Comparison of ENCODE assay signal across 19 cellular contexts in the genomic region with DNA sequence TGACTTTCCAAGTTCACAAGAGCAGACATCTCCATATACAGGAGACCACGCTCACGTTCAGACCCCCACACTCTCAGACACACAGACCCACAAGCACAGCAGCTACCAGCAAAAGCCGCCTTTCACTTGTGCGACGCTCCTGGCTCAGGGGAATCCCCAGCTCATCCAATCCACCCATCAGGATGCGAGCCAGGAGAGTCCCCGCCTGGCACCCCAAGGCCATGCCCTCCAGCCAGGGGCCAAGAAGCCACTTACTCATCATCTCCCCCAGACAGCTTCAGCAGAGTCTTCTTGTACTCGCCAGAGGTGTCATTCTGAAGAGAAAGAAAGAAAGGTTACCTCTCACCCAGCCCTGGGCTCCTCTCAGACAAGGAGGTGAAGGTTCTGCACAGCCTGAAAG. TPM values are rescaled to one million over a fixed set of nuclear protein-coding genes. Genes with fewer than 3 reads are reported as not detected.
DNase-seq lines count a peak whose midpoint lies in the region; ATAC-seq and TF ChIP-seq lines count a peak whose summit lies in the region.
"Had no signal": no experiment of that assay in that cellular context is flagged by ENCODE, and none has a peak within 500 bp of the region (broad histone marks: within the 10 kb centered on the region; RNA-seq: fewer than 3 reads in every experiment).

No MANE protein-coding gene starts in this region.

- DNase-seq in CD14-positive monocyte (ENCODE audit: low spot score) (no peak), SK-N-DZ (ENCODE audit: low spot score) (no peak), SHP77 (lab: John Stamatoyannopoulos, UW) (no peak), NCI-H446 treated with DMSO at 0.1 percent for 48 hours (lab: John Stamatoyannopoulos, UW) (no peak)
- no peak for DNase-seq in CD4-positive, alpha-beta memory T cell
- no peak for DNase-seq in naive thymus-derived CD4-positive, alpha-beta T cell
- DNase-seq: activated CD4-positive, alpha-beta T cell treated with anti-CD3 and anti-CD28 coated beads, Interleukin-2, amount 50 U/mL, for 1 hour; Calu3; EL; endodermal cell; glutamatergic neuron; left ventricle myocardium inferior; MV-4-11; NCI-H1694 treated with DMSO at 0.1 percent for 48 hours; NCI-H2227 treated with DMSO at 0.1 percent for 48 hours; occipital lobe; RPMI8226; tibial artery had no signal

- peaks cover 53% of the 10 kb centered on the region for H3K4me1 Mint-ChIP-seq in CD14-positive monocyte
- H3K4me1 Mint-ChIP-seq in CD4-positive, alpha-beta memory T cell, result peaks cover 44 to 71% (median 58%) of the 10 kb centered on the region in 4 donors
- H3K4me1 Mint-ChIP-seq in activated T-helper 17 cell treated with anti-CD3 and anti-CD28 coated beads, Interleukin-2, amount 50 U/mL, for 72 hours, result peaks cover 51% of the 10 kb centered on the region
- peaks cover 43 to 87% (median 72%) of the 10 kb centered on the region in 7 donors for H3K4me1 Mint-ChIP-seq in naive thymus-derived CD4-positive, alpha-beta T cell

- H3K9me3 ChIP-seq in CD4-positive, alpha-beta memory T cell (ENCODE audit: control insufficient read depth in 1 of 2, low read length in 2 of 2), result no peaks in the 10 kb centered on the region
- H3K9me3 ChIP-seq in naive thymus-derived CD4-positive, alpha-beta T cell (ENCODE audit: control insufficient read depth in 2 of 3, low read length in 3 of 3), result no peaks in the 10 kb centered on the region
- H3K9me3 ChIP-seq: left ventricle myocardium inferior, tibial artery had no signal

- no peaks in the 10 kb centered on the region for H3K9me3 Mint-ChIP-seq in CD14-positive monocyte
- H3K9me3 Mint-ChIP-seq in CD4-positive, alpha-beta memory T cell, result no peaks in the 10 kb centered on the region
- no peaks in the 10 kb centered on the region for H3K9me3 Mint-ChIP-seq in activated T-helper 17 cell treated with anti-CD3 and anti-CD28 coated beads, Interleukin-2, amount 50 U/mL, for 72 hours
- no peaks in the 10 kb centered on the region for H3K9me3 Mint-ChIP-seq in naive thymus-derived CD4-positive, alpha-beta T cell
- H3K9me3 Mint-ChIP-seq: endodermal cell had no signal

- H3K27me3 Mint-ChIP-seq in CD14-positive monocyte (ENCODE audit: low read depth in 3 of 3), result peaks cover 0 to 2% (median 0%) of the 10 kb centered on the region in 3 donors
- no peaks in the 10 kb centered on the region for H3K27me3 Mint-ChIP-seq in CD4-positive, alpha-beta memory T cell
- no peaks in the 10 kb centered on the region for H3K27me3 Mint-ChIP-seq in activated T-helper 17 cell treated with anti-CD3 and anti-CD28 coated beads, Interleukin-2, amount 50 U/mL, for 72 hours
- no peaks in the 10 kb centered on the region for H3K27me3 Mint-ChIP-seq in naive thymus-derived CD4-positive, alpha-beta T cell

- no peak overlapping the region for H3K4me3 ChIP-seq in CD4-positive, alpha-beta memory T cell (ENCODE audit: low read length in 2 of 2)
- no peak overlapping the region for H3K4me3 ChIP-seq in naive thymus-derived CD4-positive, alpha-beta T cell (ENCODE audit: low read length)
- H3K4me3 ChIP-seq: left ventricle myocardium inferior, tibial artery had no signal

- H3K4me3 Mint-ChIP-seq in CD14-positive monocyte, result no peak overlapping the region
- no peak overlapping the region for H3K4me3 Mint-ChIP-seq in CD4-positive, alpha-beta memory T cell
- peak overlapping the region; percentile 59 for H3K4me3 Mint-ChIP-seq in activated T-helper 17 cell treated with anti-CD3 and anti-CD28 coated beads, Interleukin-2, amount 50 U/mL, for 72 hours
- H3K4me3 Mint-ChIP-seq in naive thymus-derived CD4-positive, alpha-beta T cell, result no peak overlapping the region
- H3K4me3 Mint-ChIP-seq: endodermal cell had no signal

- peaks cover 52% of the 10 kb centered on the region for H3K4me1 ChIP-seq in CD4-positive, alpha-beta memory T cell (ENCODE audit: insufficient read depth, low read length)
- H3K4me1 ChIP-seq in naive thymus-derived CD4-positive, alpha-beta T cell (ENCODE audit: control insufficient read depth in 2 of 2, insufficient read depth in 2 of 2, low read length in 2 of 2), result peaks cover 7 to 44% of the 10 kb centered on the region in 2 donors

- peaks cover 87% of the 10 kb centered on the region for H3K36me3 ChIP-seq in CD4-positive, alpha-beta memory T cell (ENCODE audit: insufficient read depth, low read length)
- peaks cover 26 to 94% (median 73%) of the 10 kb centered on the region in 3 experiments for H3K36me3 ChIP-seq in naive thymus-derived CD4-positive, alpha-beta T cell (ENCODE audit: control insufficient read depth in 2 of 3, insufficient read depth in 3 of 3, low read length in 3 of 3)

- H3K27ac ChIP-seq in CD4-positive, alpha-beta memory T cell (ENCODE audit: low read depth, low read length), result peak overlapping the region; percentile 7
- H3K27ac ChIP-seq in naive thymus-derived CD4-positive, alpha-beta T cell (ENCODE audit: low read depth, low read length), result no peak overlapping the region
- H3K27ac ChIP-seq: left ventricle myocardium inferior, tibial artery had no signal

- TF ChIP-seq CTCF in CD14-positive monocyte (IDR thresholded peaks at IDR 0.05), result no peak

- H3K27me3 ChIP-seq in CD4-positive, alpha-beta memory T cell (ENCODE audit: insufficient read depth, low read length), result no peaks in the 10 kb centered on the region
- no peaks in the 10 kb centered on the region for H3K27me3 ChIP-seq in naive thymus-derived CD4-positive, alpha-beta T cell (ENCODE audit: control insufficient read depth in 2 of 2, insufficient read depth in 2 of 2, low read length in 2 of 2)
- H3K27me3 ChIP-seq: tibial artery had no signal

- CTCF ChIA-PET in CD4-positive, alpha-beta memory T cell (lab: Charles Lee; ENCODE audit: partially characterized antibody), result interaction anchor here (3.3 to 50.2 kb wide), 4 partner anchors 11 to 112 kb away, joined by 27 to 2066 read pairs (median 72); a partner anchor contains a TSS
- CTCF ChIA-PET in naive thymus-derived CD4-positive, alpha-beta T cell (lab: Charles Lee), result interaction anchor here (0.7 to 13.8 kb wide), 4 partner anchors 9 to 39 kb away, joined by 4 to 403 read pairs (median 54); no protein-coding TSS in a partner anchor

- H3K36me3 Mint-ChIP-seq in CD14-positive monocyte, result peaks cover 69 to 81% of the 10 kb centered on the region in 2 donors
- peaks cover 79 to 90% of the 10 kb centered on the region in 2 donors for H3K36me3 Mint-ChIP-seq in CD4-positive, alpha-beta memory T cell
- peaks cover 100% of the 10 kb centered on the region for H3K36me3 Mint-ChIP-seq in activated T-helper 17 cell treated with anti-CD3 and anti-CD28 coated beads, Interleukin-2, amount 50 U/mL, for 72 hours (ENCODE audit: low read depth)
- H3K36me3 Mint-ChIP-seq in naive thymus-derived CD4-positive, alpha-beta T cell, result peaks cover 13 to 67% (median 41%) of the 10 kb centered on the region in 5 donors

- intact Hi-C loops in CD14-positive monocyte (cut with micrococcal nuclease), result loop anchor here (5.0 kb wide), 1 partner anchor 109 kb away; no protein-coding TSS in a partner anchor
- intact Hi-C loops in CD4-positive, alpha-beta memory T cell (cut with micrococcal nuclease), result loop anchor here (2.0 to 10.0 kb wide), 2 partner anchors 29 to 187 kb away; a partner anchor contains a TSS
- intact Hi-C loops in naive thymus-derived CD4-positive, alpha-beta T cell (cut with micrococcal nuclease), result loop anchor here in 1 of 2 donors (2.0 kb wide), 2 partner anchors 13 to 29 kb away; a partner anchor contains a TSS

- no peak for ATAC-seq in activated T-helper 17 cell treated with anti-CD3 and anti-CD28 coated beads, Interleukin-2, amount 50 U/mL, for 72 hours (replicated peaks)
- ATAC-seq in naive thymus-derived CD4-positive, alpha-beta T cell, result no peak

- H3K27ac Mint-ChIP-seq in CD14-positive monocyte, result peak overlapping the region in 4 of 7 donors; percentile 12 to 74 (median 54)
- H3K27ac Mint-ChIP-seq in CD4-positive, alpha-beta memory T cell, result peak overlapping the region; percentile 25 to 83 (median 69)
- H3K27ac Mint-ChIP-seq in activated T-helper 17 cell treated with anti-CD3 and anti-CD28 coated beads, Interleukin-2, amount 50 U/mL, for 72 hours, result peak overlapping the region; percentile 70
- peak overlapping the region; percentile 38 to 99 (median 83) for H3K27ac Mint-ChIP-seq in naive thymus-derived CD4-positive, alpha-beta T cell
- H3K27ac Mint-ChIP-seq: endodermal cell had no signal

- POLR2A ChIA-PET in CD4-positive, alpha-beta memory T cell (lab: Charles Lee; ENCODE audit: partially characterized antibody), result interaction anchor here (1.7 to 13.2 kb wide), 2 partner anchors 24 to 36 kb away, joined by 5 to 249 read pairs; a partner anchor contains a TSS
- POLR2A ChIA-PET in naive thymus-derived CD4-positive, alpha-beta T cell (lab: Charles Lee), result interaction anchor here (1.9 to 31.2 kb wide), 2 partner anchors 8 to 27 kb away, joined by 5 to 760 read pairs; a partner anchor contains a TSS

RNA-seq across cellular contexts. Expression of a gene that starts 29.7 kb away (rescaled TPM):
- 100 to 1,000 TPM in 1 of 2 donors, 10 to 100 TPM in 1; 93.5 to 124 TPM for polyA plus RNA-seq in CD14-positive monocyte
- total RNA-seq in CD4-positive, alpha-beta memory T cell, result 100 to 1,000 TPM; 318 to 342 TPM
- polyA plus RNA-seq in CD4-positive, alpha-beta memory T cell, result 100 to 1,000 TPM; 229 to 330 TPM
- 100 to 1,000 TPM; 432 to 559 TPM for total RNA-seq in activated T-helper 17 cell treated with anti-CD3 and anti-CD28 coated beads, Interleukin-2, amount 50 U/mL, for 72 hours
- total RNA-seq in naive thymus-derived CD4-positive, alpha-beta T cell, result 100 to 1,000 TPM; 212 to 512 (median 272) TPM
- polyA plus RNA-seq in naive thymus-derived CD4-positive, alpha-beta T cell, result 100 to 1,000 TPM; 272 to 295 TPM
- 82.5 and 86.8 TPM in 2 replicates for polyA plus RNA-seq in SK-N-DZ (2014; cell fraction: cytosol; rRNA removed)
- polyA plus RNA-seq in SK-N-DZ (2014; cell fraction: nucleus; rRNA removed), result 62.4 and 66.7 TPM in 2 replicates

RNA-seq across cellular contexts. Expression of a gene that starts 47.1 kb away (rescaled TPM):
- polyA plus RNA-seq in CD14-positive monocyte, result 10 to 100 TPM; 30.8 to 46.4 TPM
- 100 to 1,000 TPM; 227 to 233 TPM for total RNA-seq in CD4-positive, alpha-beta memory T cell
- polyA plus RNA-seq in CD4-positive, alpha-beta memory T cell, result 10 to 100 TPM; 31.5 to 70.2 TPM
- total RNA-seq in activated T-helper 17 cell treated with anti-CD3 and anti-CD28 coated beads, Interleukin-2, amount 50 U/mL, for 72 hours, result 100 to 1,000 TPM; 316 to 609 TPM
- 100 to 1,000 TPM; 124 to 234 (median 131) TPM for total RNA-seq in naive thymus-derived CD4-positive, alpha-beta T cell
- polyA plus RNA-seq in naive thymus-derived CD4-positive, alpha-beta T cell, result 10 to 100 TPM; 28.9 to 45.2 TPM
- 28.2 and 39.3 TPM in 2 replicates for polyA plus RNA-seq in SK-N-DZ (2014; cell fraction: cytosol; rRNA removed)
- 16.4 and 27.8 TPM in 2 replicates for polyA plus RNA-seq in SK-N-DZ (2014; cell fraction: nucleus; rRNA removed)
